21 cellular contexts compared by ENCODE assay signal in the genomic region with DNA sequence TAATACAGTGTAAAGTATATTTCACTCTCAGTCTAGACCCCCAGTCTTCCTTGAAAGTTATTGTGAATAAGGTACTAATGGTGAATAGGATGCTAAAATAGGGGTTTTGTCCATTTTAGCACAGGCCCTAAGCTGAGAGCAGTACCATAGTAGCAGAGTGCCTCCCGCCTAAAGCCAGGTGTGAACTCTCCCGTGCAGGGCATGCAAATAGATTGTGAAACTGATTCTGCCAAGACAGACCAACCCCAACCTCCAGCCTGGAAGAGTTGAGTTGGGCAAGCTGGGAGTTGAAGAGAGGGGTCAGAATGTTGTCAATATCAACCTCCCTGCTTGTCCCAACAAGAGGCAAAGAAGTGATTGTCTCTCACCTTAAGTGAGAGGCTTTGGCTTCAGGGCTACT.
"Had no signal": no experiment of that assay in that cellular context is flagged by ENCODE, and none has a peak within 500 bp of the region (broad histone marks: within the 10 kb centered on the region; RNA-seq: fewer than 3 reads in every experiment).

No MANE protein-coding gene starts in this region.

- H3K4me3 Mint-ChIP-seq: activated naive CD4-positive, alpha-beta T cell treated with anti-CD3 and anti-CD28 coated beads, Interleukin-2, amount 50 U/mL, for 24 hours; activated T-cell treated with anti-CD3 and anti-CD28 coated beads, Interleukin-2, amount 50 U/mL, for 4 hours; nephron; stimulated activated naive B cell treated with anti-CD40 and anti-IgM and Interleukin-4, amounts not matched to agents 10 μg/mL and 1 μg/mL and 100 μg/mL, for 72 hours; T-helper 1 cell treated with Interleukin-12 subunit alpha and Interleukin-12 subunit beta and Interleukin-4 antibody, amounts not matched to agents 30 μg/mL and 1 μg/mL, for 36 hours had no signal

- H3K36me3 ChIP-seq: ascending aorta, esophagus squamous epithelium, sigmoid colon, spleen, thyroid gland, uterus had no signal

- H3K36me3 Mint-ChIP-seq: activated naive CD4-positive, alpha-beta T cell treated with anti-CD3 and anti-CD28 coated beads, Interleukin-2, amount 50 U/mL, for 24 hours; stimulated activated naive B cell treated with anti-CD40 and anti-IgM and Interleukin-4, amounts not matched to agents 10 μg/mL and 1 μg/mL and 100 μg/mL, for 72 hours had no signal

- H3K4me1 Mint-ChIP-seq: activated naive CD4-positive, alpha-beta T cell treated with anti-CD3 and anti-CD28 coated beads, Interleukin-2, amount 50 U/mL, for 24 hours; nephron had no signal

- H3K9me3 ChIP-seq: ascending aorta, esophagus squamous epithelium, sigmoid colon, thyroid gland, uterus had no signal

- ATAC-seq: activated T-cell treated with anti-CD3 and anti-CD28 coated beads, Interleukin-2, amount 50 U/mL, for 4 hours had no signal

- H3K27ac Mint-ChIP-seq: activated naive CD4-positive, alpha-beta T cell treated with anti-CD3 and anti-CD28 coated beads, Interleukin-2, amount 50 U/mL, for 24 hours; nephron; stimulated activated naive B cell treated with anti-CD40 and anti-IgM and Interleukin-4, amounts not matched to agents 10 μg/mL and 1 μg/mL and 100 μg/mL, for 72 hours; T-helper 1 cell treated with Interleukin-12 subunit alpha and Interleukin-12 subunit beta and Interleukin-4 antibody, amounts not matched to agents 30 μg/mL and 1 μg/mL, for 36 hours had no signal

- DNase-seq: activated CD4-positive, alpha-beta T cell treated with anti-CD3 and anti-CD28 coated beads, Interleukin-2, amount 50 U/mL, for 1 hour; activated CD4-positive, CD25-positive, alpha-beta regulatory T cell treated with anti-CD3 and anti-CD28 coated beads, Interleukin-2, amount 50 U/mL, for 72 hours; activated CD8-positive, alpha-beta memory T cell treated with anti-CD3 and anti-CD28 coated beads, Interleukin-2, amount 50 U/mL, for 4 hours; activated effector memory CD4-positive, alpha-beta T cell treated with Interleukin-2 at 50 U/mL for 16 hours; activated T-cell treated with anti-CD3 and anti-CD28 coated beads, Interleukin-2, amount 50 U/mL, for 4 hours; effector CD4-positive, alpha-beta T cell; esophagus squamous epithelium; midbrain; nucleus accumbens; sigmoid colon; spleen; stimulated activated CD4-positive, alpha-beta T cell treated with anti-CD3 and anti-CD28 coated beads, Interleukin-4, amount 100 ng/mL, for 4 hours; stimulated activated naive B cell treated with anti-CD40 and anti-IgM and Interleukin-4, amounts not matched to agents 10 μg/mL and 1 μg/mL and 100 μg/mL, for 72 hours; thyroid gland; uterus had no signal

- H3K9me3 Mint-ChIP-seq: activated naive CD4-positive, alpha-beta T cell treated with anti-CD3 and anti-CD28 coated beads, Interleukin-2, amount 50 U/mL, for 24 hours; activated T-cell treated with anti-CD3 and anti-CD28 coated beads, Interleukin-2, amount 50 U/mL, for 4 hours; T-helper 1 cell treated with Interleukin-12 subunit alpha and Interleukin-12 subunit beta and Interleukin-4 antibody, amounts not matched to agents 30 μg/mL and 1 μg/mL, for 36 hours had no signal

- H3K27ac ChIP-seq: ascending aorta, coronary artery, esophagus squamous epithelium, sigmoid colon, uterus had no signal

- H3K4me1 ChIP-seq: ascending aorta, sigmoid colon, uterus had no signal

- H3K27me3 ChIP-seq: ascending aorta, esophagus squamous epithelium, sigmoid colon, spleen, thyroid gland, uterus had no signal

- H3K4me3 ChIP-seq: ascending aorta, coronary artery, esophagus squamous epithelium, lung, sigmoid colon, thyroid gland, uterus had no signal
